ENCODE assay signal across 8 cellular contexts in the genomic region with DNA sequence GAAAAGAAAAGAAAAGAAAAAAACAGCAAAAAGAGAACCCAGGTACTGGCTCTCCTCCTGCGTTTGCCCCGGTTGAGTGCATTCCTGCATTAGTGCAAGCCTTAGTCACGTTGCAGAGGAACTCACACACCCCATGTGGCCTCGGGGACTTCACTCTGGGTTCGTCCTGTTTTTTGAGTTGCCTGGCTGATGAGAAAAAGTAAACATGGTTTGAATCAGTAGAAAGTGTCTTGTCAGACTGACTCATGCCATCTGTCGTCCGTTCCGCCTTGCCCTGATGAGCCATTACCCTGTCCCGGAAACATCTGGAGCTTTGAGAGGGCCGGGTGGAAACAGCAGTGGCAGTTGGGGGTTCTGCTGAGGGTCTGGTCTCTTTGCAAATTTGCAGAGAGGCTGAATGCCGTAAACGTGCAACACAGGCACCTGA. TPM values are rescaled to one million over a fixed set of nuclear protein-coding genes. Genes with fewer than 3 reads are reported as not detected.
DNase-seq lines count a peak whose midpoint lies in the region; ATAC-seq, FAIRE-seq and TF ChIP-seq lines count a peak whose summit lies in the region.

No MANE protein-coding gene starts in this region.

- CTCF ChIA-PET in A673 (lab: Charles Lee), result no interaction called here

- peak overlapping the region; percentile 92 for H3K27ac ChIP-seq in A673 (ENCODE audit: low read depth, low read length, poor library complexity, severe bottlenecking)
- peak overlapping the region; percentile 68 for H3K27ac ChIP-seq in upper lobe of right lung

- BruUV-seq in A673 (replicated peaks; lab: Mats Ljungman, UMichigan), result no TSS peak

- ATAC-seq in HG03378 (IDR thresholded peaks at IDR 0.05; ENCODE audit: unreplicated experiment) (peak; percentile 96), upper lobe of right lung (peak; percentile 71)

- H3K27me3 Mint-ChIP-seq in nephron (ENCODE audit: low read depth), result no peaks in the 10 kb centered on the region

- POLR2A ChIA-PET in A673 (lab: Charles Lee; ENCODE audit: low non-redundant PET), result no interaction called here

- H3K4me3 ChIP-seq in A673 (ENCODE audit: low read depth, low read length, poor library complexity, severe bottlenecking) (peak overlapping the region; percentile 10), epithelial cell of esophagus (ENCODE audit: low read length) (no peak overlapping the region), upper lobe of right lung (no peak overlapping the region)

- H3K27me3 ChIP-seq in A673 (replicated peaks; ENCODE audit: insufficient read depth, low read depth, low read length, poor library complexity) (no peaks in the 10 kb centered on the region), upper lobe of right lung (no peaks in the 10 kb centered on the region)

- peak overlapping the region; percentile 60 to 81 (median 70) for H3K27ac Mint-ChIP-seq in nephron

- H3K4me1 ChIP-seq in A673 (ENCODE audit: insufficient read depth, low read length, poor library complexity, severe bottlenecking), result peaks cover 91% of the 10 kb centered on the region
- H3K4me1 ChIP-seq in upper lobe of right lung, result peaks cover 70% of the 10 kb centered on the region

- H3K4me3 Mint-ChIP-seq in nephron, result peak overlapping the region; percentile 32 to 46 (median 43)

- intact Hi-C loops in A673 (cut with micrococcal nuclease; ENCODE audit: unreplicated experiment) (loop anchor here (2.0 kb wide), 1 partner anchor 15 kb away; no protein-coding TSS in a partner anchor), upper lobe of right lung (cut with DNase I) (no loop called here)

- 0 out of 2 replicates have a peak, but pooled peaks have one; percentile 10 for TF ChIP-seq CTCF in A673 (conservative IDR thresholded peaks at IDR 0.05; ENCODE audit: low read depth, low read length)
- TF ChIP-seq CTCF in epithelial cell of esophagus (IDR thresholded peaks at IDR 0.05; ENCODE audit: insufficient read depth, low read depth, low read length, missing control alignments), result peak; percentile 3
- no peak for TF ChIP-seq CTCF in nephron (IDR thresholded peaks at IDR 0.05; ENCODE audit: unreplicated experiment in 3 of 3)
- TF ChIP-seq CTCF in upper lobe of right lung (IDR thresholded peaks at IDR 0.05), result no peak
- TF ChIP-seq CTCF in D721Med (IDR thresholded peaks at IDR 0.05; ENCODE audit: insufficient read depth, missing control alignments), result no peak

- FAIRE-seq in GM19239 (lab: Jason Lieb, UNC) (peak; percentile 84), D721Med (lab: Jason Lieb, UNC) (no peak)

- H3K9me3 ChIP-seq in A673 (ENCODE audit: low read depth, low read length, poor library complexity, severe bottlenecking) (no peaks in the 10 kb centered on the region), upper lobe of right lung (no peaks in the 10 kb centered on the region)

- peak; percentile 99 for DNase-seq in A673 (ENCODE audit: low spot score)
- peak; percentile 50 for DNase-seq in GM19239 (ENCODE audit: insufficient read length, low spot score)
- peak; percentile 79 for DNase-seq in activated CD4-positive, alpha-beta T cell treated with anti-CD3 and anti-CD28 coated beads for 48 hours
- peak; percentile 99 for DNase-seq in epithelial cell of esophagus (ENCODE audit: low read depth)
- DNase-seq in upper lobe of right lung, result no peak
- no peak for DNase-seq in D721Med (ENCODE audit: insufficient read length, low spot score)

- H3K4me1 Mint-ChIP-seq in nephron, result peaks cover 62% of the 10 kb centered on the region

- H3K36me3 Mint-ChIP-seq in nephron (ENCODE audit: low read depth), result peaks cover 6% of the 10 kb centered on the region

- H3K36me3 ChIP-seq in A673 (ENCODE audit: insufficient read depth, low read length, poor library complexity, severe bottlenecking) (peaks cover 34% of the 10 kb centered on the region), upper lobe of right lung (peaks cover 4% of the 10 kb centered on the region)

- H3K9me3 Mint-ChIP-seq in nephron, result no peaks in the 10 kb centered on the region

RNA-seq across cellular contexts. Expression of gene CD99, which starts 16.3 kb away (rescaled TPM):
- total RNA-seq in A673 (2021) (1,443 and 1,572 TPM in 2 replicates), upper lobe of right lung (242 TPM)

RNA-seq across cellular contexts. Expression of gene XG, which starts 44.5 kb away (rescaled TPM):
- total RNA-seq in A673 (2021), result 7.5 and 7.7 TPM in 2 replicates
- 0.64 TPM for total RNA-seq in upper lobe of right lung

Comparison
In these comparisons a context has a peak if more than half of its experiments do, and no peak if none do; other contexts are left out.
1. DNase-seq: peak in A673 (single experiment), GM19239 (single experiment), activated CD4-positive, alpha-beta T cell treated with anti-CD3 and anti-CD28 coated beads for 48 hours (single experiment) and epithelial cell of esophagus (single experiment); none in upper lobe of right lung (single experiment) and D721Med (single experiment).
2. CTCF ChIP-seq: peak in A673 (single experiment) and epithelial cell of esophagus (single experiment); none in nephron (0 of 3), upper lobe of right lung (single experiment) and D721Med (single experiment).